In the genomic region with DNA sequence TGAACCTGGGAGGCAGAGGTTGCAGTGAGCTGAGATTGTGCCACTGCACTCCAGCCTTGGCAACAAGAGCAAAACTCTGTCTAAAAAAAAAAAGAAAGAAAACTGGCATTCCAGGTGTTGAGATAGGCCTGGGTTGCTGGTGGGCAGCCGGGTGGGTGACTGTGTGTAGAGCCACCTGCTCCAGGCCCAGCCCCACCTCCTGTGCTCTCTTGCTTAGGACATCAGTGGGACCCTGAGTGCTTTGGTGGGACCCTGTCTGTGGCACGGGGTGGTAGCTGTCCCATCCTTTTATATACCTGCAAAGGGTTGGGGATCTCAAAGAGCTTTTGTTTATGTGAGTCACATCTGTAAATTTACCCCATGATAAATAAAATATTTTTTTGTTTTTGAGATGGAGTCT, we compare ENCODE assay signal across 25 cellular contexts. TPM values are rescaled to one million over a fixed set of nuclear protein-coding genes. Genes with fewer than 3 reads are reported as not detected.
"Had no signal": no experiment of that assay in that cellular context is flagged by ENCODE, and none has a peak within 500 bp of the region (broad histone marks: within the 10 kb centered on the region; RNA-seq: fewer than 3 reads in every experiment).

No MANE protein-coding gene starts in this region.

- H3K27me3 Mint-ChIP-seq: naive thymus-derived CD4-positive, alpha-beta T cell; type B pancreatic cell had no signal

- H3K27ac ChIP-seq: dorsolateral prefrontal cortex, heart left ventricle, left ventricle myocardium inferior, parathyroid adenoma, psoas muscle, suprapubic skin, thyroid gland, uterus had no signal

- ATAC-seq: heart left ventricle; naive thymus-derived CD4-positive, alpha-beta T cell; psoas muscle; stimulated activated naive CD8-positive, alpha-beta T cell treated with anti-CD3 and anti-CD28 coated beads, Interleukin-15, Interleukin-2, amounts not matched to agents 100 U/mL and 50 U/mL, for 24 hours had no signal

- H3K4me3 ChIP-seq: dorsolateral prefrontal cortex, heart left ventricle, left ventricle myocardium inferior, psoas muscle, suprapubic skin, thyroid gland, uterus had no signal

- H3K4me3 Mint-ChIP-seq: naive thymus-derived CD4-positive, alpha-beta T cell; nephron progenitor cell; type B pancreatic cell had no signal

- DNase-seq: cortex of kidney; effector CD8-positive, alpha-beta T cell; hypothalamus; left ventricle myocardium inferior; mesendoderm; naive thymus-derived CD4-positive, alpha-beta T cell; nephron progenitor cell; psoas muscle; retina; small intestine; stimulated activated CD4-positive, alpha-beta T cell treated with anti-CD3 and anti-CD28 coated beads, Interleukin-2, amount 100 ng/mL, for 48 hours; stimulated activated naive CD8-positive, alpha-beta T cell treated with anti-CD3 and anti-CD28 coated beads, Interleukin-15, Interleukin-2, amounts not matched to agents 100 U/mL and 50 U/mL, for 24 hours; thyroid gland; uterus had no signal

- H3K9me3 Mint-ChIP-seq: naive thymus-derived CD4-positive, alpha-beta T cell; nephron progenitor cell; type B pancreatic cell had no signal

- H3K27ac Mint-ChIP-seq: nephron progenitor cell, type B pancreatic cell had no signal

RNA-seq across cellular contexts. Expression of a gene that starts 38.0 kb away (rescaled TPM):
- total RNA-seq: cerebellum; fibroblast of lung; frontal cortex; glomerular endothelial cell; heart left ventricle; left ventricle myocardium inferior; lung microvascular endothelial cell; naive thymus-derived CD4-positive, alpha-beta T cell; psoas muscle; thyroid gland; uterus had no signal
- polyA plus RNA-seq: esophagus; fibroblast of lung; heart left ventricle; naive thymus-derived CD4-positive, alpha-beta T cell had no signal
